ENCODE assay signal across 9 cellular contexts in genomic region chr12:57479376-57480115, GRCh38. TPM values are rescaled to one million over a fixed set of nuclear protein-coding genes. Genes with fewer than 3 reads are reported as not detected.
A peak's percentile ranks its signal among the peaks of the same experiment; 100 is the strongest.
DNase-seq lines count a peak whose midpoint lies in the region; ATAC-seq and TF ChIP-seq lines count a peak whose summit lies in the region.
"Had no signal": no experiment of that assay in that cellular context is flagged by ENCODE, and none has a peak within 500 bp of the region (broad histone marks: within the 10 kb centered on the region; RNA-seq: fewer than 3 reads in every experiment).

Gene ARHGAP9 (minus strand): TSS chr12:57479866. CDS start chr12:57479406, 460 bp downstream.

- H3K27ac ChIP-seq in SK-N-SH (ENCODE audit: low read depth in 2 of 2, low read length in 1 of 2) (no peak within 1 kb of the TSS), uterus (peak within 1 kb of the TSS in 1 of 2 donors; percentile 41)

- no peak within 1 kb of the TSS for H3K9ac ChIP-seq in SK-N-SH

- H3K4me3 ChIP-seq in SK-N-SH (ENCODE audit: low read depth in 2 of 2, low read length in 1 of 2) (no peak within 1 kb of the TSS), uterus (no peak within 1 kb of the TSS)

- DNase-seq in SK-N-SH = no peak
- DNase-seq in effector CD4-positive, alpha-beta T cell = peak; percentile 63
- DNase-seq in stimulated activated naive CD8-positive, alpha-beta T cell treated with anti-CD3 and anti-CD28 coated beads, Interleukin-15, amount 100 ng/mL, for 72 hours = peak; percentile 54 to 74
- no peak for DNase-seq in uterus
- no peak for DNase-seq in cortex of kidney (lab: John Stamatoyannopoulos, UW)
- no peak for DNase-seq in type B pancreatic cell (ENCODE audit: extremely low spot score, unreplicated experiment)
- DNase-seq: left cardiac atrium had no signal

- TF ChIP-seq RAD21 in SK-N-SH (IDR thresholded peaks at IDR 0.05; ENCODE audit: low read length) = no peak

- TF ChIP-seq EP300 in SK-N-SH (IDR thresholded peaks at IDR 0.05; ENCODE audit: borderline replicate concordance in 1 of 2, low read depth in 1 of 2, low read length in 1 of 2) = no peak

- no peak for TF ChIP-seq CTCF in SK-N-SH (IDR thresholded peaks at IDR 0.05)
- TF ChIP-seq CTCF in uterus (IDR thresholded peaks at IDR 0.05) = no peak
- no peak for TF ChIP-seq CTCF in type B pancreatic cell (conservative IDR thresholded peaks at IDR 0.05)

- CTCF ChIA-PET in SK-N-SH (lab: Yijun Ruan, JAX) = interaction anchor here (0.6 to 1.6 kb wide), 6 partner anchors 14 to 79 kb away, joined by 3 to 7 read pairs (median 4); partner anchors contain the start of gene GLI1

- peaks cover 73% of the 10 kb centered on the region for H3K4me1 Mint-ChIP-seq in stimulated activated naive CD8-positive, alpha-beta T cell treated with anti-CD3 and anti-CD28 coated beads, Interleukin-15, amount 100 ng/mL, for 72 hours
- H3K4me1 Mint-ChIP-seq in type B pancreatic cell (ENCODE audit: unreplicated experiment) = peaks cover 10% of the 10 kb centered on the region

- WGBS in SK-N-SH (ENCODE audit: low lambda C conversion rate) = 62% methylated on average over 6 of the region's 6 CpGs

- H3K4me1 ChIP-seq in SK-N-SH (ENCODE audit: control insufficient read depth in 1 of 2, insufficient read depth in 2 of 2, low read depth in 1 of 2, low read length in 1 of 2) (peaks cover 0 to 10% of the 10 kb centered on the region in 2 experiments; a peak in 3 of 4 replicates), uterus (peaks cover 0 to 13% of the 10 kb centered on the region in 2 donors)

- TF ChIP-seq POLR2A in uterus (IDR thresholded peaks at IDR 0.05) = no peak

- intact Hi-C loops in T-helper 2 cell treated with Interferon-gamma antibody and Interleukin-4, amounts not matched to agents 100 ng/mL and 5 ng/mL, for 36 hours (cut with micrococcal nuclease) = loop anchor here (1.0 to 5.0 kb wide), 4 partner anchors 41 to 367 kb away; partner anchors contain the start of genes CDK4, DDIT3 and STAT6
- intact Hi-C loops in uterus (cut with DNase I; ENCODE audit: low total_unique reads) = no loop called here

- no peaks in the 10 kb centered on the region for H3K9me3 Mint-ChIP-seq in stimulated activated naive CD8-positive, alpha-beta T cell treated with anti-CD3 and anti-CD28 coated beads, Interleukin-15, amount 100 ng/mL, for 72 hours
- no peaks in the 10 kb centered on the region for H3K9me3 Mint-ChIP-seq in type B pancreatic cell

- peak within 1 kb of the TSS; percentile 96 to 100 for H3K27ac Mint-ChIP-seq in stimulated activated naive CD8-positive, alpha-beta T cell treated with anti-CD3 and anti-CD28 coated beads, Interleukin-15, amount 100 ng/mL, for 72 hours
- no peak within 1 kb of the TSS for H3K27ac Mint-ChIP-seq in type B pancreatic cell

- no peaks in the 10 kb centered on the region for H3K9me2 ChIP-seq in SK-N-SH

- H3K27me3 ChIP-seq in SK-N-SH (ENCODE audit: insufficient read depth) (peaks cover 22% of the 10 kb centered on the region), uterus (peaks cover 8 to 13% of the 10 kb centered on the region in 2 donors)

- H3K36me3 ChIP-seq in SK-N-SH (replicated peaks in 1 of 2; ENCODE audit: control insufficient read depth in 1 of 2, insufficient read depth in 2 of 2, low read length in 1 of 2) = no peaks in the 10 kb centered on the region
- no peaks in the 10 kb centered on the region for H3K36me3 ChIP-seq in uterus

- H2AFZ ChIP-seq in SK-N-SH (ENCODE audit: low read depth) = peak within 1 kb of the TSS; percentile 24; the same call in 1 of the 2 replicates

- no peaks in the 10 kb centered on the region for H3K9me3 ChIP-seq in SK-N-SH
- H3K9me3 ChIP-seq in uterus = no peaks in the 10 kb centered on the region

- H3K4me2 ChIP-seq in SK-N-SH = no peak within 1 kb of the TSS

- H3F3A ChIP-seq in SK-N-SH (replicated peaks; ENCODE audit: insufficient read depth) = peaks cover 5% of the 10 kb centered on the region

- H3K36me3 Mint-ChIP-seq in type B pancreatic cell = no peaks in the 10 kb centered on the region

- H3K79me2 ChIP-seq in SK-N-SH (ENCODE audit: insufficient read depth) = no peaks in the 10 kb centered on the region

- no peak for ATAC-seq in SK-N-SH treated with all-trans-retinoic acid at 6 μM for 48 hours
- peak; percentile 71 for ATAC-seq in stimulated activated naive CD8-positive, alpha-beta T cell treated with anti-CD3 and anti-CD28 coated beads, Interleukin-15, amount 100 ng/mL, for 72 hours

- POLR2A ChIA-PET in SK-N-SH (lab: Yijun Ruan, JAX) = no interaction called here

- H4K20me1 ChIP-seq in SK-N-SH (ENCODE audit: insufficient read depth) = no peaks in the 10 kb centered on the region

- no peaks in the 10 kb centered on the region for H3K27me3 Mint-ChIP-seq in stimulated activated naive CD8-positive, alpha-beta T cell treated with anti-CD3 and anti-CD28 coated beads, Interleukin-15, amount 100 ng/mL, for 72 hours
- peaks cover 76% of the 10 kb centered on the region for H3K27me3 Mint-ChIP-seq in type B pancreatic cell

- H3K4me3 Mint-ChIP-seq in stimulated activated naive CD8-positive, alpha-beta T cell treated with anti-CD3 and anti-CD28 coated beads, Interleukin-15, amount 100 ng/mL, for 72 hours = peak within 1 kb of the TSS; percentile 80 to 97
- no peak within 1 kb of the TSS for H3K4me3 Mint-ChIP-seq in type B pancreatic cell

TF ChIP-seq in SK-N-SH, 30 proteins besides CTCF, POLR2A, EP300 and RAD21:
- TF ChIP-seq USF2 (IDR thresholded peaks at IDR 0.05; ENCODE audit: borderline replicate concordance, low read depth, low read length) = no peak
- no peak for TF ChIP-seq RXRA (IDR thresholded peaks at IDR 0.05; ENCODE audit: borderline replicate concordance, low read depth)
- TF ChIP-seq RFX5 (IDR thresholded peaks at IDR 0.05; ENCODE audit: low read length) = no peak
- TF ChIP-seq TCF12 (IDR thresholded peaks at IDR 0.05) = no peak
- no peak for TF ChIP-seq ZBTB33 (IDR thresholded peaks at IDR 0.05; ENCODE audit: borderline replicate concordance, low read depth)
- TF ChIP-seq RCOR1 (IDR thresholded peaks at IDR 0.05; ENCODE audit: low read length) = no peak
- TF ChIP-seq TAF1 (IDR thresholded peaks at IDR 0.05; ENCODE audit: borderline replicate concordance, low read depth, low read length) = no peak

TF ChIP-seq in SK-N-SH treated with all-trans-retinoic acid at 6 μM for 48 hours, 23 proteins besides CTCF, POLR2A, EP300 and RAD21:
- TF ChIP-seq TSHZ2 (CRISPR knock-in tag; IDR thresholded peaks at IDR 0.05) (no peak), TCF4 (CRISPR knock-in tag; IDR thresholded peaks at IDR 0.05; ENCODE audit: borderline replicate concordance) (no peak), ZNF70 (CRISPR knock-in tag; IDR thresholded peaks at IDR 0.05) (no peak), ZFP3 (CRISPR knock-in tag; IDR thresholded peaks at IDR 0.05) (no peak), ZC3H10 (CRISPR knock-in tag; IDR thresholded peaks at IDR 0.05) (no peak)

RNA-seq across cellular contexts. Expression of gene ARHGAP9, which starts in this region (rescaled TPM):
- polyA plus RNA-seq in SK-N-SH (2012; rRNA removed) = 0.66 and 1.0 TPM in 2 replicates
- polyA plus RNA-seq in SK-N-SH (2012; cell fraction: cytosol; rRNA removed) = 0.14 and 0.50 TPM in 2 replicates
- polyA plus RNA-seq in SK-N-SH (2012; cell fraction: nucleus; rRNA removed) = 2.3 and 4.5 TPM in 2 replicates
- 171 and 172 TPM in 2 replicates for total RNA-seq in T-helper 2 cell treated with Interferon-gamma antibody and Interleukin-4, amounts not matched to agents 100 ng/mL and 5 ng/mL, for 36 hours
- total RNA-seq in uterus (1 to 10 TPM; 1.5 to 8.1 (median 3.3) TPM), type B pancreatic cell (ENCODE audit: low replicate concordance) (0.52 and 1.8 TPM in 2 replicates)

Comparison
In these comparisons a context has a peak if more than half of its experiments do, and no peak if none do; other contexts are left out.
1. RNA of gene ARHGAP9 (total RNA-seq): 171 to 172 TPM in T-helper 2 cell treated with Interferon-gamma antibody and Interleukin-4, amounts not matched to agents 100 ng/mL and 5 ng/mL, for 36 hours; 1.5 to 8.1 TPM in uterus and 0.52 to 1.8 TPM in type B pancreatic cell; every median in the first group is over 10 times any median in the second.
2. DNase-seq: peak in effector CD4-positive, alpha-beta T cell (single experiment) and stimulated activated naive CD8-positive, alpha-beta T cell treated with anti-CD3 and anti-CD28 coated beads, Interleukin-15, amount 100 ng/mL, for 72 hours (2 of 2); none in SK-N-SH (single experiment), uterus (0 of 2), cortex of kidney (single experiment) and type B pancreatic cell (single experiment).